Comparison of ENCODE assay signal across 1 cellular context in genomic region chr17:48025904-48026502, GRCh38.
TF ChIP-seq lines count a peak whose summit lies in the region.

No MANE protein-coding gene starts in this region.

TF ChIP-seq in GM23338, 12 proteins besides CTCF, POLR2A, EP300 and RAD21 (continued from another document):
- TF ChIP-seq, protein P1, sequence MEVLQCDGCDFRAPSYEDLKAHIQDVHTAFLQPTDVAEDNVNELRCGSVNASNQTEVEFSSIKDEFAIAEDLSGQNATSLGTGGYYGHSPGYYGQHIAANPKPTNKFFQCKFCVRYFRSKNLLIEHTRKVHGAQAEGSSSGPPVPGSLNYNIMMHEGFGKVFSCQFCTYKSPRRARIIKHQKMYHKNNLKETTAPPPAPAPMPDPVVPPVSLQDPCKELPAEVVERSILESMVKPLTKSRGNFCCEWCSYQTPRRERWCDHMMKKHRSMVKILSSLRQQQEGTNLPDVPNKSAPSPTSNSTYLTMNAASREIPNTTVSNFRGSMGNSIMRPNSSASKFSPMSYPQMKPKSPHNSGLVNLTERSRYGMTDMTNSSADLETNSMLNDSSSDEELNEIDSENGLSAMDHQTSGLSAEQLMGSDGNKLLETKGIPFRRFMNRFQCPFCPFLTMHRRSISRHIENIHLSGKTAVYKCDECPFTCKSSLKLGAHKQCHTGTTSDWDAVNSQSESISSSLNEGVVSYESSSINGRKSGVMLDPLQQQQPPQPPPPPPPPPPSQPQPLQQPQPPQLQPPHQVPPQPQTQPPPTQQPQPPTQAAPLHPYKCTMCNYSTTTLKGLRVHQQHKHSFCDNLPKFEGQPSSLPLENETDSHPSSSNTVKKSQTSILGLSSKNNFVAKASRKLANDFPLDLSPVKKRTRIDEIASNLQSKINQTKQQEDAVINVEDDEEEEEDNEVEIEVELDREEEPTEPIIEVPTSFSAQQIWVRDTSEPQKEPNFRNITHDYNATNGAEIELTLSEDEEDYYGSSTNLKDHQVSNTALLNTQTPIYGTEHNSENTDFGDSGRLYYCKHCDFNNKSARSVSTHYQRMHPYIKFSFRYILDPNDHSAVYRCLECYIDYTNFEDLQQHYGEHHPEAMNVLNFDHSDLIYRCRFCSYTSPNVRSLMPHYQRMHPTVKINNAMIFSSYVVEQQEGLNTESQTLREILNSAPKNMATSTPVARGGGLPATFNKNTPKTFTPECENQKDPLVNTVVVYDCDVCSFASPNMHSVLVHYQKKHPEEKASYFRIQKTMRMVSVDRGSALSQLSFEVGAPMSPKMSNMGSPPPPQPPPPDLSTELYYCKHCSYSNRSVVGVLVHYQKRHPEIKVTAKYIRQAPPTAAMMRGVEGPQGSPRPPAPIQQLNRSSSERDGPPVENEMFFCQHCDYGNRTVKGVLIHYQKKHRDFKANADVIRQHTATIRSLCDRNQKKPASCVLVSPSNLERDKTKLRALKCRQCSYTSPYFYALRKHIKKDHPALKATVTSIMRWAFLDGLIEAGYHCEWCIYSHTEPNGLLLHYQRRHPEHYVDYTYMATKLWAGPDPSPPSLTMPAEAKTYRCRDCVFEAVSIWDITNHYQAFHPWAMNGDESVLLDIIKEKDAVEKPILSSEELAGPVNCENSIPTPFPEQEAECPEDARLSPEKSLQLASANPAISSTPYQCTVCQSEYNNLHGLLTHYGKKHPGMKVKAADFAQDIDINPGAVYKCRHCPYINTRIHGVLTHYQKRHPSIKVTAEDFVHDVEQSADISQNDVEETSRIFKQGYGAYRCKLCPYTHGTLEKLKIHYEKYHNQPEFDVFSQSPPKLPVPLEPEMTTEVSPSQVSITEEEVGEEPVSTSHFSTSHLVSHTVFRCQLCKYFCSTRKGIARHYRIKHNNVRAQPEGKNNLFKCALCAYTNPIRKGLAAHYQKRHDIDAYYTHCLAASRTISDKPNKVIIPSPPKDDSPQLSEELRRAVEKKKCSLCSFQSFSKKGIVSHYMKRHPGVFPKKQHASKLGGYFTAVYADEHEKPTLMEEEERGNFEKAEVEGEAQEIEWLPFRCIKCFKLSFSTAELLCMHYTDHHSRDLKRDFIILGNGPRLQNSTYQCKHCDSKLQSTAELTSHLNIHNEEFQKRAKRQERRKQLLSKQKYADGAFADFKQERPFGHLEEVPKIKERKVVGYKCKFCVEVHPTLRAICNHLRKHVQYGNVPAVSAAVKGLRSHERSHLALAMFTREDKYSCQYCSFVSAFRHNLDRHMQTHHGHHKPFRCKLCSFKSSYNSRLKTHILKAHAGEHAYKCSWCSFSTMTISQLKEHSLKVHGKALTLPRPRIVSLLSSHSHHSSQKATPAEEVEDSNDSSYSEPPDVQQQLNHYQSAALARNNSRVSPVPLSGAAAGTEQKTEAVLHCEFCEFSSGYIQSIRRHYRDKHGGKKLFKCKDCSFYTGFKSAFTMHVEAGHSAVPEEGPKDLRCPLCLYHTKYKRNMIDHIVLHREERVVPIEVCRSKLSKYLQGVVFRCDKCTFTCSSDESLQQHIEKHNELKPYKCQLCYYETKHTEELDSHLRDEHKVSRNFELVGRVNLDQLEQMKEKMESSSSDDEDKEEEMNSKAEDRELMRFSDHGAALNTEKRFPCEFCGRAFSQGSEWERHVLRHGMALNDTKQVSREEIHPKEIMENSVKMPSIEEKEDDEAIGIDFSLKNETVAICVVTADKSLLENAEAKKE (CRISPR knock-in tag; IDR thresholded peaks at IDR 0.05) = no peak
- no peak for TF ChIP-seq ZNF114 (CRISPR knock-in tag; IDR thresholded peaks at IDR 0.05)
- TF ChIP-seq REST (IDR thresholded peaks at IDR 0.05; ENCODE audit: unreplicated experiment) = no peak
- TF ChIP-seq EZH2 (IDR thresholded peaks at IDR 0.05; ENCODE audit: low read depth, unreplicated experiment) = no peak
- no peak for TF ChIP-seq ETS1 (IDR thresholded peaks at IDR 0.05)
